ENCODE assay signal across 24 cellular contexts in the genomic region with DNA sequence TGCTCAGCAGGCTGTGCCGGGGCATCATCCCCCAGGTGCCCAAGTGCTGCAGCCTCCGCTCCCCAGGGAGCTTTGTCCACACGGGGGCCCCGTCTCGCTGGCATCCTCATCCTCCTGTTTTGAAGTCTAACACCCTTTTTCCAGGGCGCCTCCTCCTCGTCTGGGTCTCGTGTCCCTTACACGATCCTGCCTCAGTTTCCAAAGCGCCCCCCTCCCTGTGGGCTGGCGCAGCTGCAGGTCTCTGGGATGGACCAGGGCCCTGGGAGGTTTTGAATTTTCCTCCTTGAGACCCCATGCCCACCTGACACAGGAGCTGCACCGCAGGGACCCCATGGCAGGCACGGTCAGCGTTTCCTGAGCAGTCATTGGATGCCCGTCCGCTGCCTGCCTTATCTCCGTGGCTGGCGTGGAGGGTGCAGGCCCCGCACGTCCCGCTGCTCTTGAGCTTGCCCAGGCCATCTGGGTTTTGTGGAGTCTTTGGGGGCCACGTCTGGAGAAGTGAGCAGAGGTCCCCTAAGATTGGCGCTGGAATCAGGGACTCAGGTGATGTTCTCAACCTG.
"Had no signal": no experiment of that assay in that cellular context is flagged by ENCODE, and none has a peak within 500 bp of the region (broad histone marks: within the 10 kb centered on the region; RNA-seq: fewer than 3 reads in every experiment).

No MANE protein-coding gene starts in this region.

- H3K36me3 ChIP-seq: neural progenitor cell, ovary had no signal

- DNase-seq: activated CD4-positive, alpha-beta T cell treated with anti-CD3 and anti-CD28 coated beads for 36 hours; activated CD4-positive, alpha-beta T cell treated with anti-CD3 and anti-CD28 coated beads, Interleukin-2, amount 50 U/mL, for 48 hours; activated naive CD4-positive, alpha-beta T cell treated with Interleukin-2 at 50 U/mL for 16 hours; activated naive CD8-positive, alpha-beta T cell treated with anti-CD3 and anti-CD28 coated beads, Interleukin-2, amount 50 U/mL, for 24 hours; activated T-cell treated with anti-CD3 and anti-CD28 coated beads, Interleukin-2, amount 50 U/mL, for 24 hours; anterior cingulate cortex; cortex of kidney; mesenchymal stem cell; naive B cell; ovary; spleen; stimulated activated CD4-positive, alpha-beta T cell treated with anti-CD3 and anti-CD28 coated beads, Interleukin-4, amount 100 ng/mL, for 4 hours; testis had no signal

- ATAC-seq: activated CD4-positive, alpha-beta T cell treated with anti-CD3 and anti-CD28 coated beads for 36 hours; activated naive CD8-positive, alpha-beta T cell treated with anti-CD3 and anti-CD28 coated beads, Interleukin-2, amount 50 U/mL, for 24 hours; esophagus mucosa; left lung; mucosa of descending colon; stimulated activated memory B cell treated with anti-CD40 and anti-IgM and Interleukin-4, amounts not matched to agents 10 μg/mL and 1 μg/mL and 100 μg/mL, for 72 hours; WTC11 had no signal

- H3K27me3 Mint-ChIP-seq: activated CD4-positive, alpha-beta T cell treated with anti-CD3 and anti-CD28 coated beads for 36 hours; activated naive CD8-positive, alpha-beta T cell treated with anti-CD3 and anti-CD28 coated beads, Interleukin-2, amount 50 U/mL, for 24 hours; activated T-cell treated with anti-CD3 and anti-CD28 coated beads, Interleukin-2, amount 50 U/mL, for 24 hours; central memory CD8-positive, alpha-beta T cell; naive B cell; stimulated activated memory B cell treated with anti-CD40 and anti-IgM and Interleukin-4, amounts not matched to agents 10 μg/mL and 1 μg/mL and 100 μg/mL, for 72 hours; type B pancreatic cell had no signal

- H3K4me3 ChIP-seq: hepatocyte, left lung, mucosa of descending colon, neural progenitor cell, ovary, spleen, testis had no signal

- H3K27ac Mint-ChIP-seq: activated CD4-positive, alpha-beta T cell treated with anti-CD3 and anti-CD28 coated beads for 36 hours; activated naive CD8-positive, alpha-beta T cell treated with anti-CD3 and anti-CD28 coated beads, Interleukin-2, amount 50 U/mL, for 24 hours; activated T-cell treated with anti-CD3 and anti-CD28 coated beads, Interleukin-2, amount 50 U/mL, for 24 hours; activated T-helper 2 cell treated with anti-CD3 and anti-CD28 coated beads, Interferon-gamma antibody, Interleukin-2, Interleukin-4, amounts not matched to agents 10 μg/mL and 5 μg/mL and 100 μg/mL, durations not matched to agents 14 hours and 24 hours and 36 hours; naive B cell; neural progenitor cell; stimulated activated memory B cell treated with anti-CD40 and anti-IgM and Interleukin-4, amounts not matched to agents 10 μg/mL and 1 μg/mL and 100 μg/mL, for 72 hours; T-helper 2 cell treated with Interferon-gamma antibody and Interleukin-4, amounts not matched to agents 5 μg/mL and 100 μg/mL, for 36 hours; type B pancreatic cell had no signal

- H3K27me3 ChIP-seq: hepatocyte, left lung, neural progenitor cell, ovary, spleen, testis had no signal

- H3K4me1 Mint-ChIP-seq: stimulated activated memory B cell treated with anti-CD40 and anti-IgM and Interleukin-4, amounts not matched to agents 10 μg/mL and 1 μg/mL and 100 μg/mL, for 72 hours had no signal

- H3K9me3 Mint-ChIP-seq: activated naive CD8-positive, alpha-beta T cell treated with anti-CD3 and anti-CD28 coated beads, Interleukin-2, amount 50 U/mL, for 24 hours; activated T-cell treated with anti-CD3 and anti-CD28 coated beads, Interleukin-2, amount 50 U/mL, for 24 hours; activated T-helper 2 cell treated with anti-CD3 and anti-CD28 coated beads, Interferon-gamma antibody, Interleukin-2, Interleukin-4, amounts not matched to agents 10 μg/mL and 5 μg/mL and 100 μg/mL, durations not matched to agents 14 hours and 24 hours and 36 hours; central memory CD8-positive, alpha-beta T cell; naive B cell; neural progenitor cell; stimulated activated memory B cell treated with anti-CD40 and anti-IgM and Interleukin-4, amounts not matched to agents 10 μg/mL and 1 μg/mL and 100 μg/mL, for 72 hours; T-helper 2 cell treated with Interferon-gamma antibody and Interleukin-4, amounts not matched to agents 5 μg/mL and 100 μg/mL, for 36 hours; type B pancreatic cell; WTC11 had no signal

- H3K4me3 Mint-ChIP-seq: activated CD4-positive, alpha-beta T cell treated with anti-CD3 and anti-CD28 coated beads for 36 hours; activated naive CD8-positive, alpha-beta T cell treated with anti-CD3 and anti-CD28 coated beads, Interleukin-2, amount 50 U/mL, for 24 hours; activated T-cell treated with anti-CD3 and anti-CD28 coated beads, Interleukin-2, amount 50 U/mL, for 24 hours; central memory CD8-positive, alpha-beta T cell; naive B cell; neural progenitor cell; stimulated activated memory B cell treated with anti-CD40 and anti-IgM and Interleukin-4, amounts not matched to agents 10 μg/mL and 1 μg/mL and 100 μg/mL, for 72 hours; T-helper 2 cell treated with Interferon-gamma antibody and Interleukin-4, amounts not matched to agents 5 μg/mL and 100 μg/mL, for 36 hours; type B pancreatic cell; WTC11 had no signal

- H3K27ac ChIP-seq: hepatocyte, left lung, neural progenitor cell, ovary, spleen, testis had no signal

- H3K4me1 ChIP-seq: left lung, testis had no signal

- H3K9me3 ChIP-seq: left lung, mucosa of descending colon, ovary, spleen, testis had no signal
